In genomic region chr1:27772581-27772931, GRCh38 we compare ENCODE assay signal across 8 cellular contexts. TPM values are rescaled to one million over a fixed set of nuclear protein-coding genes. Genes with fewer than 3 reads are reported as not detected.
DNase-seq lines count a peak whose midpoint lies in the region; ATAC-seq and TF ChIP-seq lines count a peak whose summit lies in the region.

No MANE protein-coding gene starts in this region.

- H3K79me2 ChIP-seq in mesendoderm (ENCODE audit: control insufficient read depth, insufficient read depth, low read length) = peaks cover 6% of the 10 kb centered on the region

- H3K9ac ChIP-seq in mesendoderm (ENCODE audit: low read length) = peak overlapping the region; percentile 46

- peak overlapping the region; percentile 83 for H3K4me2 ChIP-seq in mesendoderm (ENCODE audit: low read length)

- no peaks in the 10 kb centered on the region for H3K9me3 Mint-ChIP-seq in activated naive CD4-positive, alpha-beta T cell treated with anti-CD3 and anti-CD28 coated beads, Interleukin-2, amount 50 U/mL, for 24 hours

- H3K27me3 ChIP-seq in brain microvascular endothelial cell (replicated peaks) = no peaks in the 10 kb centered on the region
- H3K27me3 ChIP-seq in mesendoderm (ENCODE audit: insufficient read depth, low read length, poor library complexity) = no peaks in the 10 kb centered on the region
- no peaks in the 10 kb centered on the region for H3K27me3 ChIP-seq in upper lobe of right lung

- H3K18ac ChIP-seq in mesendoderm (ENCODE audit: low read length) = no peak overlapping the region

- H3K4me1 ChIP-seq in mesendoderm (ENCODE audit: control insufficient read depth, low read depth, low read length) (peaks cover 6% of the 10 kb centered on the region), upper lobe of right lung (peaks cover 33% of the 10 kb centered on the region)

- no peak overlapping the region for H2AK5ac ChIP-seq in mesendoderm (ENCODE audit: low read length)

- no peak overlapping the region for H2BK5ac ChIP-seq in mesendoderm (ENCODE audit: low read length)

- H3K36me3 Mint-ChIP-seq in activated naive CD4-positive, alpha-beta T cell treated with anti-CD3 and anti-CD28 coated beads, Interleukin-2, amount 50 U/mL, for 24 hours = peaks cover 5% of the 10 kb centered on the region

- no peak for DNase-seq in activated naive CD4-positive, alpha-beta T cell treated with anti-CD3 and anti-CD28 coated beads, Interleukin-2, amount 50 U/mL, for 16 hours
- no peak for DNase-seq in brain microvascular endothelial cell
- no peak for DNase-seq in mesendoderm
- DNase-seq in upper lobe of right lung = no peak
- DNase-seq in EL = no peak
- no peak for DNase-seq in NCI-H1930 (lab: John Stamatoyannopoulos, UW)

- no peaks in the 10 kb centered on the region for H3K9me3 ChIP-seq in upper lobe of right lung

- intact Hi-C loops in upper lobe of right lung (cut with DNase I) = no loop called here

- no peak overlapping the region for H3K23ac ChIP-seq in mesendoderm (ENCODE audit: low read length)

- peak overlapping the region; percentile 73 for H3K27ac ChIP-seq in brain microvascular endothelial cell
- no peak overlapping the region for H3K27ac ChIP-seq in mesendoderm (ENCODE audit: low read depth, low read length)
- peak overlapping the region; percentile 96 for H3K27ac ChIP-seq in upper lobe of right lung

- H3K27me3 Mint-ChIP-seq in activated naive CD4-positive, alpha-beta T cell treated with anti-CD3 and anti-CD28 coated beads, Interleukin-2, amount 50 U/mL, for 24 hours = no peaks in the 10 kb centered on the region

- H3K4me3 Mint-ChIP-seq in activated naive CD4-positive, alpha-beta T cell treated with anti-CD3 and anti-CD28 coated beads, Interleukin-2, amount 50 U/mL, for 24 hours = peak overlapping the region; percentile 93

- H3K36me3 ChIP-seq in brain microvascular endothelial cell (replicated peaks) (no peaks in the 10 kb centered on the region), mesendoderm (ENCODE audit: control insufficient read depth, insufficient read depth, low read length) (no peaks in the 10 kb centered on the region), upper lobe of right lung (peaks cover 4% of the 10 kb centered on the region)

- peaks cover 34% of the 10 kb centered on the region for H3K4me1 Mint-ChIP-seq in activated naive CD4-positive, alpha-beta T cell treated with anti-CD3 and anti-CD28 coated beads, Interleukin-2, amount 50 U/mL, for 24 hours

- H2BK120ac ChIP-seq in mesendoderm (ENCODE audit: low read depth, low read length) = no peak overlapping the region

- peak overlapping the region; percentile 98 for H3K27ac Mint-ChIP-seq in activated naive CD4-positive, alpha-beta T cell treated with anti-CD3 and anti-CD28 coated beads, Interleukin-2, amount 50 U/mL, for 24 hours

- no peak overlapping the region for H3K4ac ChIP-seq in mesendoderm (ENCODE audit: low read depth, low read length)

- H2BK15ac ChIP-seq in mesendoderm (replicated peaks; ENCODE audit: low read depth) = no peak overlapping the region

- H4K8ac ChIP-seq in mesendoderm (ENCODE audit: low read depth, low read length) = no peak overlapping the region

- ATAC-seq in upper lobe of right lung (no peak), GM21515 (IDR thresholded peaks at IDR 0.05; ENCODE audit: unreplicated experiment) (no peak)

- H3K56ac ChIP-seq in mesendoderm (ENCODE audit: low read length) = peak overlapping the region; percentile 53

- in situ Hi-C loops in brain microvascular endothelial cell (cut with HindIII; ENCODE audit: low pct_ligation_motif_present, low sequenced_read_pairs) = no loop called here

- no peak overlapping the region for H4K5ac ChIP-seq in mesendoderm (ENCODE audit: low read length)

- peak overlapping the region; percentile 93 for H3K4me3 ChIP-seq in brain microvascular endothelial cell (ENCODE audit: low read depth, low read length)
- peak overlapping the region; percentile 47 for H3K4me3 ChIP-seq in mesendoderm (ENCODE audit: low read length)
- peak overlapping the region; percentile 94 for H3K4me3 ChIP-seq in upper lobe of right lung

- no CpG with 5 or more reads among the region's 8 CpGs for WGBS in mesendoderm (ENCODE audit: extremely low coverage, insufficient coverage, low lambda C conversion rate)

- H3K79me1 ChIP-seq in mesendoderm (ENCODE audit: low read length) = peaks cover 8% of the 10 kb centered on the region

- TF ChIP-seq CTCF in brain microvascular endothelial cell (IDR thresholded peaks at IDR 0.05; ENCODE audit: low read depth, low read length, missing control alignments) (no peak), upper lobe of right lung (IDR thresholded peaks at IDR 0.05) (no peak)

RNA-seq across cellular contexts. Expression of gene STX12, which starts 0.5 kb away (rescaled TPM):
- polyA plus RNA-seq in mesendoderm (2013, experiment 1 of 2) = 9.5 TPM
- polyA plus RNA-seq in mesendoderm (2013, experiment 2 of 2) = 10.3 TPM
- total RNA-seq in upper lobe of right lung = 95.6 TPM

RNA-seq across cellular contexts. Expression of gene FAM76A, which starts 46.8 kb away (rescaled TPM):
- polyA plus RNA-seq in mesendoderm (2013, experiment 1 of 2) = 7.5 TPM
- 7.3 TPM for polyA plus RNA-seq in mesendoderm (2013, experiment 2 of 2)
- 23.3 TPM for total RNA-seq in upper lobe of right lung

RNA-seq across cellular contexts. Expression of gene PPP1R8, which starts 58.0 kb away (rescaled TPM):
- 50.8 TPM for polyA plus RNA-seq in mesendoderm (2013, experiment 1 of 2)
- 49.6 TPM for polyA plus RNA-seq in mesendoderm (2013, experiment 2 of 2)
- total RNA-seq in upper lobe of right lung = 33.0 TPM
